ENCODE assay signal across 9 cellular contexts in the genomic region with DNA sequence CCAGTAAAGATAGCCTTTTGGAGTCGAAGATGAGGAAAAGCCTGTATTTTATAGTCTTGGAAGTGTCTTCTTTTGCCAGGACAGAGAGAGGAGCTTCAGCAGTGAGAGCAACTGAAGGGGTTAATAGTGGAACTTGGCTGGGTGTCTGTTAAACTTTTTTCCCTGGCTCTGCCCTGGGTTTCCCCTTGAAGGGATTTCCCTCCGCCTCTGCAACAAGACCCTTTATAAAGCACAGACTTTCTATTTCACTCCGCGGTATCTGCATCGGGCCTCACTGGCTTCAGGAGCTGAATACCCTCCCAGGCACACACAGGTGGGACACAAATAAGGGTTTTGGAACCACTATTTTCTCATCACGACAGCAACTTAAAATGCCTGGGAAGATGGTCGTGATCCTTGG. TPM values are rescaled to one million over a fixed set of nuclear protein-coding genes. Genes with fewer than 3 reads are reported as not detected.
DNase-seq lines count a peak whose midpoint lies in the region; ATAC-seq and TF ChIP-seq lines count a peak whose summit lies in the region.
"Had no signal": no experiment of that assay in that cellular context is flagged by ENCODE, and none has a peak within 500 bp of the region (broad histone marks: within the 10 kb centered on the region; RNA-seq: fewer than 3 reads in every experiment).

A gene with protein sequence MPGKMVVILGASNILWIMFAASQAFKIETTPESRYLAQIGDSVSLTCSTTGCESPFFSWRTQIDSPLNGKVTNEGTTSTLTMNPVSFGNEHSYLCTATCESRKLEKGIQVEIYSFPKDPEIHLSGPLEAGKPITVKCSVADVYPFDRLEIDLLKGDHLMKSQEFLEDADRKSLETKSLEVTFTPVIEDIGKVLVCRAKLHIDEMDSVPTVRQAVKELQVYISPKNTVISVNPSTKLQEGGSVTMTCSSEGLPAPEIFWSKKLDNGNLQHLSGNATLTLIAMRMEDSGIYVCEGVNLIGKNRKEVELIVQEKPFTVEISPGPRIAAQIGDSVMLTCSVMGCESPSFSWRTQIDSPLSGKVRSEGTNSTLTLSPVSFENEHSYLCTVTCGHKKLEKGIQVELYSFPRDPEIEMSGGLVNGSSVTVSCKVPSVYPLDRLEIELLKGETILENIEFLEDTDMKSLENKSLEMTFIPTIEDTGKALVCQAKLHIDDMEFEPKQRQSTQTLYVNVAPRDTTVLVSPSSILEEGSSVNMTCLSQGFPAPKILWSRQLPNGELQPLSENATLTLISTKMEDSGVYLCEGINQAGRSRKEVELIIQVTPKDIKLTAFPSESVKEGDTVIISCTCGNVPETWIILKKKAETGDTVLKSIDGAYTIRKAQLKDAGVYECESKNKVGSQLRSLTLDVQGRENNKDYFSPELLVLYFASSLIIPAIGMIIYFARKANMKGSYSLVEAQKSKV (plus strand): TSS at position 253 of the 400 bp plus-strand sequence. CDS start 119 bp downstream, at position 372.

- no CpG with 5 or more reads among the region's 7 CpGs for WGBS in iPS DF 6.9 (ENCODE audit: insufficient coverage, insufficient read length)

- peak; percentile 26 for TF ChIP-seq POLR2A in GM19193 (IDR thresholded peaks at IDR 0.05; ENCODE audit: extremely low read depth, insufficient read depth, insufficient read length)

- no peaks in the 10 kb centered on the region for H3K36me3 ChIP-seq in SJSA1
- no peaks in the 10 kb centered on the region for H3K36me3 ChIP-seq in iPS DF 6.9 (ENCODE audit: control insufficient read depth, insufficient read depth, low read length)
- H3K36me3 ChIP-seq in MG63: no peaks in the 10 kb centered on the region

- no peaks in the 10 kb centered on the region for H3K9me3 ChIP-seq in SJSA1 (replicated peaks)
- H3K9me3 ChIP-seq in iPS DF 6.9 (ENCODE audit: control insufficient read depth, insufficient read depth, low read length): no peaks in the 10 kb centered on the region
- no peaks in the 10 kb centered on the region for H3K9me3 ChIP-seq in MG63

- peak within 1 kb of the TSS; percentile 19; the same call in 1 of the 2 replicates for H3K27ac ChIP-seq in SJSA1
- no peak within 1 kb of the TSS for H3K27ac ChIP-seq in iPS DF 6.9 (ENCODE audit: low read length)

- peak within 1 kb of the TSS; percentile 20 for H3K4me3 ChIP-seq in SJSA1
- H3K4me3 ChIP-seq in iPS DF 6.9 (ENCODE audit: low read length): no peak within 1 kb of the TSS
- no peak within 1 kb of the TSS for H3K4me3 ChIP-seq in MG63

- peak in 1 of 2 experiments; percentile 54 for DNase-seq in SJSA1 (ENCODE audit: low read depth in 1 of 2, low spot score in 2 of 2)
- DNase-seq in iPS DF 6.9 (ENCODE audit: low read depth, low spot score): peak; percentile 2
- DNase-seq in stimulated activated naive CD8-positive, alpha-beta T cell treated with anti-CD3 and anti-CD28 coated beads, Interleukin-15, Interleukin-2, amounts not matched to agents 100 U/mL and 50 U/mL, for 24 hours: peak; percentile 16
- DNase-seq in COLO829 (ENCODE audit: low spot score): no peak
- DNase-seq in MG63: no peak
- DNase-seq in NCI-H2171 (lab: John Stamatoyannopoulos, UW): no peak
- DNase-seq: NCI-H526 had no signal

- peaks cover 40% of the 10 kb centered on the region for H3K4me1 ChIP-seq in SJSA1 (replicated peaks)
- H3K4me1 ChIP-seq in iPS DF 6.9 (ENCODE audit: control insufficient read depth, insufficient read depth, low read length): no peaks in the 10 kb centered on the region

- H3K27me3 ChIP-seq in SJSA1 (replicated peaks) (no peaks in the 10 kb centered on the region), iPS DF 6.9 (ENCODE audit: control insufficient read depth, insufficient read depth, low read length) (no peaks in the 10 kb centered on the region), MG63 (no peaks in the 10 kb centered on the region)

- peak; percentile 52 for ATAC-seq in stimulated activated naive CD8-positive, alpha-beta T cell treated with anti-CD3 and anti-CD28 coated beads, Interleukin-15, Interleukin-2, amounts not matched to agents 100 U/mL and 50 U/mL, for 24 hours
- no peak for ATAC-seq in GM18861 (IDR thresholded peaks at IDR 0.05; ENCODE audit: unreplicated experiment)

RNA-seq across cellular contexts. Expression of the gene that starts here (rescaled TPM):
- total RNA-seq in SJSA1 (2014; rRNA removed; shearing (Covaris generic)): 11.0 and 15.1 TPM in 2 replicates
- total RNA-seq in MG63 (2014; rRNA removed; shearing (Covaris generic); ENCODE audit: low replicate concordance): not detected in 2 replicates

Comparison
In these comparisons a context has a peak if more than half of its experiments do, and no peak if none do; other contexts are left out.
1. RNA of the gene that starts here (total RNA-seq): 11.0 to 15.1 TPM in SJSA1; not detected in MG63; every median in the first group is over 10 times any median in the second.
2. DNase-seq: peak in iPS DF 6.9 (single experiment) and stimulated activated naive CD8-positive, alpha-beta T cell treated with anti-CD3 and anti-CD28 coated beads, Interleukin-15, Interleukin-2, amounts not matched to agents 100 U/mL and 50 U/mL, for 24 hours (single experiment); none in COLO829 (single experiment), MG63 (single experiment) and NCI-H2171 (single experiment).